ENCODE assay signal across 9 cellular contexts in the genomic region with DNA sequence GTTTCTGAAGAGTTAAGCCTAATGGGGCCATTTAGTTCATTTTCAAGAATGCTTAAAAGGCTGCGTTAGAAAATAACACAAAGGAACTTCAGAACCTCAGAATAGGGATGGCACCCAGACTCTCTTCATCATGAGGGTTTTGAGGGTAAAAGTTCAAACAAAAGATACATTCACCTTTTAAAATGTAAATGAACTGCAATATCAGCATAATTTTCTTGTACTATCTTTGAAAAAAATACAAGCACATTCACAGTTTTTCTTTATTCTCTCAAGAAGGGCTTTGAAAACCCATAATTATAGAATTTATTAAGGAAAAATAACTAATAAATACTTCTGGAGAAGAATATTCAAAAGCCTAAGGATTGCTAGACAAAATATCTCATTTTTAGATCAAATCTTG.
"Had no signal": no experiment of that assay in that cellular context is flagged by ENCODE, and none has a peak within 500 bp of the region (broad histone marks: within the 10 kb centered on the region; RNA-seq: fewer than 3 reads in every experiment).

No MANE protein-coding gene starts in this region.

- H3K4me1 ChIP-seq: HAP-1 had no signal

- DNase-seq: GM23248, GOT3, H7, HFFc6, KBM-7 had no signal

- H3K9ac ChIP-seq: GM23248, KMS-11 had no signal

- H2AFZ ChIP-seq: GM23248 had no signal

- H3K36me3 ChIP-seq: HAP-1 had no signal

- H3K4me2 ChIP-seq: KMS-11 had no signal

- H3K9me3 ChIP-seq: HAP-1 had no signal

- H3K27ac ChIP-seq: GM23248, HL-60, KMS-11 had no signal

- ATAC-seq: HCT116 had no signal

- H3K4me3 ChIP-seq: GM23248, HAP-1 had no signal
